8 cellular contexts compared by ENCODE assay signal in the genomic region with DNA sequence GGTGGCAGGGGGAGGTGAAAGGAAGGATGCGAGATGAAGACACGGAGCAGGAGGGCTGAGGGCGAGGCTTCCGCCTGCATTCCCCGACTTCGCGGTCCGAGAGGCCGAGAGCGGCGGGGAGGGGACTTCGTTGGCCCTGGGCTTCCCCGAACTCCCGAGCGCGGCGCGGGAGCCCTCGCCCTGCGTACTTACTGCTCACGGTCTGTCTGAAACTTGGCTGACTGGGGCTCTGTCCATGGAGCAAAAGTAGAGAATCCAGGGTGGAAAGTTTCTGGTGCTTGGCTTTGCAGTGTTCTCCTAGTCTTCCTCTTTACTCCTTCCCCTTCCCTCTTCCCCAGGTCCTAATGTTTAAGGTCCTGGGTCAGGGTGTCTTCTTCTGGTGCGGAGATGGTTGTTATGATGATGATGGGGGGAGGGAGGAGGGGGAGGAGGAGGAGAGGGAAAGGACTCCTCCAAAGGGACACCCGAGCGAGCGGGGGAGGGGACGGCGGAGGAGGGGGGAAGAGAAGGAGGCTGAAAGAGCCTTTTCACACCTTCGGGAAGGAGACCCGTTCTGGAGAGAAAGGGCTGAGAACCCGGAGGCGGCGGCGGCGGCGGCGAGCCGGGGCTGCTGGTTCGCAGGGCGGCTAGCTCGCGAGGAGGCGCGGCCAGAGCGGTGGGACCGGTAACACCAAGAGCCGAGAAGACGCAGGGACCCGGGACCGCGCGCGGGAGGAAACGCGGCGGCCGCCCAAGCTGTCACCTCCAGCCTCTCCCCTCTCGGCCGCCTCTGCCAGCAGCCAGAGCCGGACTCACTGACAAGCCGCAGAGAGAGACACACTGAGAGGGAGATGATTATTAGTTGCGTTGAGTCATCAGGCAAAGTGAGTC. TPM values are rescaled to one million over a fixed set of nuclear protein-coding genes. Genes with fewer than 3 reads are reported as not detected.
DNase-seq lines count a peak whose midpoint lies in the region; ATAC-seq and TF ChIP-seq lines count a peak whose summit lies in the region.

A gene (minus strand): TSS at position 793 of the 870 bp plus-strand sequence. CDS start 1,902 bp downstream, outside the sequence.

- peak within 1 kb of the TSS; percentile 72 to 89 for H3K4me3 ChIP-seq in gastroesophageal sphincter

- H3K36me3 ChIP-seq in gastroesophageal sphincter: no peaks in the 10 kb centered on the region

- H3K9me3 Mint-ChIP-seq in activated T-cell treated with anti-CD3 and anti-CD28 coated beads, Interleukin-2, amount 50 U/mL, for 72 hours: no peaks in the 10 kb centered on the region

- peak within 1 kb of the TSS; percentile 93 to 95 for H3K4me3 Mint-ChIP-seq in activated T-cell treated with anti-CD3 and anti-CD28 coated beads, Interleukin-2, amount 50 U/mL, for 72 hours

- H3K4me1 ChIP-seq in gastroesophageal sphincter: peaks cover 0 to 50% (median 31%) of the 10 kb centered on the region in 3 donors

- DNase-seq in activated T-cell treated with anti-CD3 and anti-CD28 coated beads, Interleukin-2, amount 50 U/mL, for 1 hour: peak; percentile 28
- DNase-seq in activated T-cell treated with anti-CD3 and anti-CD28 coated beads for 4 hours (no peak), NCI-H1105 (lab: John Stamatoyannopoulos, UW) (peak; percentile 35), retina (peak; percentile 75)
- DNase-seq in activated T-cell treated with anti-CD3 and anti-CD28 coated beads, Interleukin-2, amount 50 U/mL, for 72 hours: peak; percentile 51 to 56

- no peak for TF ChIP-seq CTCF in gastroesophageal sphincter (IDR thresholded peaks at IDR 0.05)

- peaks cover 2 to 4% of the 10 kb centered on the region in 2 donors for H3K36me3 Mint-ChIP-seq in activated T-cell treated with anti-CD3 and anti-CD28 coated beads, Interleukin-2, amount 50 U/mL, for 72 hours (ENCODE audit: insufficient read depth in 2 of 2)

- TF ChIP-seq POLR2A in gastroesophageal sphincter (IDR thresholded peaks at IDR 0.05): no peak

- peaks cover 43% of the 10 kb centered on the region for H3K4me1 Mint-ChIP-seq in activated T-cell treated with anti-CD3 and anti-CD28 coated beads, Interleukin-2, amount 50 U/mL, for 72 hours (ENCODE audit: low read depth)

- H3K27ac Mint-ChIP-seq in activated T-cell treated with anti-CD3 and anti-CD28 coated beads, Interleukin-2, amount 50 U/mL, for 72 hours: no peak within 1 kb of the TSS

- no peak for TF ChIP-seq EP300 in gastroesophageal sphincter (IDR thresholded peaks at IDR 0.05)

- 0% methylated on average over 13 to 34 of the region's 61 CpGs for WGBS in gastroesophageal sphincter (ENCODE audit: low coverage in 1 of 2), 2 donors

- peak within 1 kb of the TSS in 3 of 4 donors; percentile 81 to 86 (median 83) for H3K27ac ChIP-seq in gastroesophageal sphincter

- peaks cover 83% of the 10 kb centered on the region for H3K27me3 ChIP-seq in gastroesophageal sphincter

- H3K27me3 Mint-ChIP-seq in activated T-cell treated with anti-CD3 and anti-CD28 coated beads, Interleukin-2, amount 50 U/mL, for 72 hours (ENCODE audit: low read depth): peaks cover 70% of the 10 kb centered on the region

- no peaks in the 10 kb centered on the region for H3K9me3 ChIP-seq in gastroesophageal sphincter

- peak; percentile 47 to 56 for ATAC-seq in activated T-cell treated with anti-CD3 and anti-CD28 coated beads, Interleukin-2, amount 50 U/mL, for 72 hours (replicated peaks in 1 of 2)
- ATAC-seq in gastroesophageal sphincter (no peak), GM21737 (IDR thresholded peaks at IDR 0.05; ENCODE audit: unreplicated experiment) (no peak), HG02885 (IDR thresholded peaks at IDR 0.05; ENCODE audit: poor library complexity, unreplicated experiment) (no peak)

RNA-seq across cellular contexts. Expression of the gene that starts here (rescaled TPM):
- total RNA-seq in activated T-cell treated with anti-CD3 and anti-CD28 coated beads, Interleukin-2, amount 50 U/mL, for 72 hours: under 1 TPM; 0.65 to 0.82 TPM
- total RNA-seq in gastroesophageal sphincter: 1 to 10 TPM; 2.2 to 6.7 (median 3.4) TPM

Comparison
In these comparisons a context has a peak if more than half of its experiments do, and no peak if none do; other contexts are left out.
1. Peak in DNase-seq and ATAC-seq in activated T-cell treated with anti-CD3 and anti-CD28 coated beads, Interleukin-2, amount 50 U/mL, for 72 hours; RNA of the gene not detected or under 1 TPM.